Comparison of ENCODE assay signal across 1 cellular context in the genomic region with DNA sequence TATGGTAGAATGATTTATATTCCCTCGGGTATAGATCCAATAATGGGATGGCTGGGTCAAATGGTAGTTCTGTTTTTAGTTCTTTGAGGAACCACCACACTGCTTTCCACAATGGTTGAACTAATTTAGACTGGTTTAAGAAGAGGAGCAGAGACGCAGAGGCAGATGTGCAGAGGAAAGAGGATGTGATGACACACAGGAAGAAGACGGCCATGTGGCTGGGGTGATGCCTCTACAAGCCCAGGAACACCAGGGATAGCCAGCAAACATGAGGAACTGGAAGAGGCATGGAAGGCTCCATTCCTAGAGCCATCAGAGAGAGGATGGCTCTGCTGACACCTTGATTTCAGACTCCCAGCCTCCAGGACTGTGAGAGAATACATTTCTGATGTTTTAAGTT.
TF ChIP-seq lines count a peak whose summit lies in the region.

No MANE protein-coding gene starts in this region.

TF ChIP-seq in K562, 482 proteins besides CTCF, POLR2A, EP300 and RAD21 (continued from another document):
- TF ChIP-seq, protein P1, sequence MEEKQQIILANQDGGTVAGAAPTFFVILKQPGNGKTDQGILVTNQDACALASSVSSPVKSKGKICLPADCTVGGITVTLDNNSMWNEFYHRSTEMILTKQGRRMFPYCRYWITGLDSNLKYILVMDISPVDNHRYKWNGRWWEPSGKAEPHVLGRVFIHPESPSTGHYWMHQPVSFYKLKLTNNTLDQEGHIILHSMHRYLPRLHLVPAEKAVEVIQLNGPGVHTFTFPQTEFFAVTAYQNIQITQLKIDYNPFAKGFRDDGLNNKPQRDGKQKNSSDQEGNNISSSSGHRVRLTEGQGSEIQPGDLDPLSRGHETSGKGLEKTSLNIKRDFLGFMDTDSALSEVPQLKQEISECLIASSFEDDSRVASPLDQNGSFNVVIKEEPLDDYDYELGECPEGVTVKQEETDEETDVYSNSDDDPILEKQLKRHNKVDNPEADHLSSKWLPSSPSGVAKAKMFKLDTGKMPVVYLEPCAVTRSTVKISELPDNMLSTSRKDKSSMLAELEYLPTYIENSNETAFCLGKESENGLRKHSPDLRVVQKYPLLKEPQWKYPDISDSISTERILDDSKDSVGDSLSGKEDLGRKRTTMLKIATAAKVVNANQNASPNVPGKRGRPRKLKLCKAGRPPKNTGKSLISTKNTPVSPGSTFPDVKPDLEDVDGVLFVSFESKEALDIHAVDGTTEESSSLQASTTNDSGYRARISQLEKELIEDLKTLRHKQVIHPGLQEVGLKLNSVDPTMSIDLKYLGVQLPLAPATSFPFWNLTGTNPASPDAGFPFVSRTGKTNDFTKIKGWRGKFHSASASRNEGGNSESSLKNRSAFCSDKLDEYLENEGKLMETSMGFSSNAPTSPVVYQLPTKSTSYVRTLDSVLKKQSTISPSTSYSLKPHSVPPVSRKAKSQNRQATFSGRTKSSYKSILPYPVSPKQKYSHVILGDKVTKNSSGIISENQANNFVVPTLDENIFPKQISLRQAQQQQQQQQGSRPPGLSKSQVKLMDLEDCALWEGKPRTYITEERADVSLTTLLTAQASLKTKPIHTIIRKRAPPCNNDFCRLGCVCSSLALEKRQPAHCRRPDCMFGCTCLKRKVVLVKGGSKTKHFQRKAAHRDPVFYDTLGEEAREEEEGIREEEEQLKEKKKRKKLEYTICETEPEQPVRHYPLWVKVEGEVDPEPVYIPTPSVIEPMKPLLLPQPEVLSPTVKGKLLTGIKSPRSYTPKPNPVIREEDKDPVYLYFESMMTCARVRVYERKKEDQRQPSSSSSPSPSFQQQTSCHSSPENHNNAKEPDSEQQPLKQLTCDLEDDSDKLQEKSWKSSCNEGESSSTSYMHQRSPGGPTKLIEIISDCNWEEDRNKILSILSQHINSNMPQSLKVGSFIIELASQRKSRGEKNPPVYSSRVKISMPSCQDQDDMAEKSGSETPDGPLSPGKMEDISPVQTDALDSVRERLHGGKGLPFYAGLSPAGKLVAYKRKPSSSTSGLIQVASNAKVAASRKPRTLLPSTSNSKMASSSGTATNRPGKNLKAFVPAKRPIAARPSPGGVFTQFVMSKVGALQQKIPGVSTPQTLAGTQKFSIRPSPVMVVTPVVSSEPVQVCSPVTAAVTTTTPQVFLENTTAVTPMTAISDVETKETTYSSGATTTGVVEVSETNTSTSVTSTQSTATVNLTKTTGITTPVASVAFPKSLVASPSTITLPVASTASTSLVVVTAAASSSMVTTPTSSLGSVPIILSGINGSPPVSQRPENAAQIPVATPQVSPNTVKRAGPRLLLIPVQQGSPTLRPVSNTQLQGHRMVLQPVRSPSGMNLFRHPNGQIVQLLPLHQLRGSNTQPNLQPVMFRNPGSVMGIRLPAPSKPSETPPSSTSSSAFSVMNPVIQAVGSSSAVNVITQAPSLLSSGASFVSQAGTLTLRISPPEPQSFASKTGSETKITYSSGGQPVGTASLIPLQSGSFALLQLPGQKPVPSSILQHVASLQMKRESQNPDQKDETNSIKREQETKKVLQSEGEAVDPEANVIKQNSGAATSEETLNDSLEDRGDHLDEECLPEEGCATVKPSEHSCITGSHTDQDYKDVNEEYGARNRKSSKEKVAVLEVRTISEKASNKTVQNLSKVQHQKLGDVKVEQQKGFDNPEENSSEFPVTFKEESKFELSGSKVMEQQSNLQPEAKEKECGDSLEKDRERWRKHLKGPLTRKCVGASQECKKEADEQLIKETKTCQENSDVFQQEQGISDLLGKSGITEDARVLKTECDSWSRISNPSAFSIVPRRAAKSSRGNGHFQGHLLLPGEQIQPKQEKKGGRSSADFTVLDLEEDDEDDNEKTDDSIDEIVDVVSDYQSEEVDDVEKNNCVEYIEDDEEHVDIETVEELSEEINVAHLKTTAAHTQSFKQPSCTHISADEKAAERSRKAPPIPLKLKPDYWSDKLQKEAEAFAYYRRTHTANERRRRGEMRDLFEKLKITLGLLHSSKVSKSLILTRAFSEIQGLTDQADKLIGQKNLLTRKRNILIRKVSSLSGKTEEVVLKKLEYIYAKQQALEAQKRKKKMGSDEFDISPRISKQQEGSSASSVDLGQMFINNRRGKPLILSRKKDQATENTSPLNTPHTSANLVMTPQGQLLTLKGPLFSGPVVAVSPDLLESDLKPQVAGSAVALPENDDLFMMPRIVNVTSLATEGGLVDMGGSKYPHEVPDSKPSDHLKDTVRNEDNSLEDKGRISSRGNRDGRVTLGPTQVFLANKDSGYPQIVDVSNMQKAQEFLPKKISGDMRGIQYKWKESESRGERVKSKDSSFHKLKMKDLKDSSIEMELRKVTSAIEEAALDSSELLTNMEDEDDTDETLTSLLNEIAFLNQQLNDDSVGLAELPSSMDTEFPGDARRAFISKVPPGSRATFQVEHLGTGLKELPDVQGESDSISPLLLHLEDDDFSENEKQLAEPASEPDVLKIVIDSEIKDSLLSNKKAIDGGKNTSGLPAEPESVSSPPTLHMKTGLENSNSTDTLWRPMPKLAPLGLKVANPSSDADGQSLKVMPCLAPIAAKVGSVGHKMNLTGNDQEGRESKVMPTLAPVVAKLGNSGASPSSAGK (IDR thresholded peaks at IDR 0.05): peak; percentile 21; the same call in 1 of the 2 replicates
- TF ChIP-seq, protein P2, sequence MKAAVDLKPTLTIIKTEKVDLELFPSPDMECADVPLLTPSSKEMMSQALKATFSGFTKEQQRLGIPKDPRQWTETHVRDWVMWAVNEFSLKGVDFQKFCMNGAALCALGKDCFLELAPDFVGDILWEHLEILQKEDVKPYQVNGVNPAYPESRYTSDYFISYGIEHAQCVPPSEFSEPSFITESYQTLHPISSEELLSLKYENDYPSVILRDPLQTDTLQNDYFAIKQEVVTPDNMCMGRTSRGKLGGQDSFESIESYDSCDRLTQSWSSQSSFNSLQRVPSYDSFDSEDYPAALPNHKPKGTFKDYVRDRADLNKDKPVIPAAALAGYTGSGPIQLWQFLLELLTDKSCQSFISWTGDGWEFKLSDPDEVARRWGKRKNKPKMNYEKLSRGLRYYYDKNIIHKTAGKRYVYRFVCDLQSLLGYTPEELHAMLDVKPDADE (conservative IDR thresholded peaks at IDR 0.05; ENCODE audit: control insufficient read depth, low read depth, low read length): no peak
- TF ChIP-seq ZFX (CRISPR knock-in tag; IDR thresholded peaks at IDR 0.05): no peak
